In the genomic region with DNA sequence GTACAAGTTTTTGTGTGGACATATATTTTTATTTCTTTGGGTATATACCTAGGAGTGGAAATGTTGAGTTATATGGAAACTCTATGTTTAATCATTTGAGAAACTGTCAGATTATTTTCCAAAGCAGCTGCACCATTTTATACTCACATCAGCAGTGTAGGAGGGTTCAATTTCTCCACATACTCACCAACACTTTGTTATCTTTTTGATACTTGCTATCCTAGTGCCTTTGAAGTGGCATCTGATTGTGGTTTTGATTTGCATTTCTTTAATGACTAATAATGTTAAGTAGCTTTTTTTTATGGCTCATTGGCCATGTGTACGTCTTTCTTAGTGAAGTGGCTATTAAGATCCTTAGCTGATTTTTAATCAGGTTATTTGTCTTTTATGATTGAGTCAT, we compare ENCODE assay signal across 21 cellular contexts.
A peak's percentile ranks its signal among the peaks of the same experiment; 100 is the strongest.
DNase-seq lines count a peak whose midpoint lies in the region; ATAC-seq and TF ChIP-seq lines count a peak whose summit lies in the region.
"Had no signal": no experiment of that assay in that cellular context is flagged by ENCODE, and none has a peak within 500 bp of the region (broad histone marks: within the 10 kb centered on the region; RNA-seq: fewer than 3 reads in every experiment).

No MANE protein-coding gene starts in this region.

- no peak for TF ChIP-seq POLR2A in lower leg skin (IDR thresholded peaks at IDR 0.05)

- H3K4me1 Mint-ChIP-seq in activated naive CD8-positive, alpha-beta T cell treated with anti-CD3 and anti-CD28 coated beads, Interleukin-2, amount 50 U/mL, for 24 hours = peaks cover 4% of the 10 kb centered on the region
- H3K4me1 Mint-ChIP-seq in activated naive CD8-positive, alpha-beta T cell treated with anti-CD3 and anti-CD28 coated beads for 36 hours = peaks cover 6% of the 10 kb centered on the region
- H3K4me1 Mint-ChIP-seq in stimulated activated naive B cell treated with anti-CD40 and anti-IgM and Interleukin-4, amounts not matched to agents 10 μg/mL and 1 μg/mL and 100 μg/mL, for 72 hours = no peaks in the 10 kb centered on the region
- H3K4me1 Mint-ChIP-seq: CD8-positive, alpha-beta memory T cell had no signal

- no peak overlapping the region for H3K27ac Mint-ChIP-seq in activated naive CD8-positive, alpha-beta T cell treated with anti-CD3 and anti-CD28 coated beads, Interleukin-2, amount 50 U/mL, for 24 hours
- H3K27ac Mint-ChIP-seq in activated naive CD8-positive, alpha-beta T cell treated with anti-CD3 and anti-CD28 coated beads for 36 hours = no peak overlapping the region
- no peak overlapping the region for H3K27ac Mint-ChIP-seq in stimulated activated naive B cell treated with anti-CD40 and anti-IgM and Interleukin-4, amounts not matched to agents 10 μg/mL and 1 μg/mL and 100 μg/mL, for 72 hours
- H3K27ac Mint-ChIP-seq: CD8-positive, alpha-beta memory T cell had no signal

- no peak for TF ChIP-seq CTCF in lower leg skin (IDR thresholded peaks at IDR 0.05)

- peak; percentile 61 for ATAC-seq in activated naive CD8-positive, alpha-beta T cell treated with anti-CD3 and anti-CD28 coated beads, Interleukin-2, amount 50 U/mL, for 24 hours
- peak; percentile 52 to 56 for ATAC-seq in stimulated activated naive B cell treated with anti-CD40 and anti-IgM and Interleukin-4, amounts not matched to agents 10 μg/mL and 1 μg/mL and 100 μg/mL, for 72 hours (replicated peaks)
- ATAC-seq: HCT116, Right ventricle myocardium inferior had no signal

- no peaks in the 10 kb centered on the region for H3K9me3 Mint-ChIP-seq in activated naive CD8-positive, alpha-beta T cell treated with anti-CD3 and anti-CD28 coated beads, Interleukin-2, amount 50 U/mL, for 24 hours
- H3K9me3 Mint-ChIP-seq in activated naive CD8-positive, alpha-beta T cell treated with anti-CD3 and anti-CD28 coated beads for 36 hours = no peaks in the 10 kb centered on the region
- H3K9me3 Mint-ChIP-seq in stimulated activated naive B cell treated with anti-CD40 and anti-IgM and Interleukin-4, amounts not matched to agents 10 μg/mL and 1 μg/mL and 100 μg/mL, for 72 hours = no peaks in the 10 kb centered on the region

- 30 to 56% methylated on average over 1 of the region's 1 CpG for WGBS in lower leg skin, 2 donors

- H3K4me3 Mint-ChIP-seq in activated naive CD8-positive, alpha-beta T cell treated with anti-CD3 and anti-CD28 coated beads, Interleukin-2, amount 50 U/mL, for 24 hours = no peak overlapping the region
- H3K4me3 Mint-ChIP-seq in activated naive CD8-positive, alpha-beta T cell treated with anti-CD3 and anti-CD28 coated beads for 36 hours = no peak overlapping the region
- no peak overlapping the region for H3K4me3 Mint-ChIP-seq in stimulated activated naive B cell treated with anti-CD40 and anti-IgM and Interleukin-4, amounts not matched to agents 10 μg/mL and 1 μg/mL and 100 μg/mL, for 72 hours
- H3K4me3 Mint-ChIP-seq: CD8-positive, alpha-beta memory T cell had no signal

- no peak overlapping the region for H3K4me3 ChIP-seq in lower leg skin (ENCODE audit: low read depth, poor library complexity, severe bottlenecking)
- H3K4me3 ChIP-seq: SJSA1 had no signal

- DNase-seq in NCI-H1105 treated with DMSO at 0.1 percent for 48 hours (lab: John Stamatoyannopoulos, UW) (peak; percentile 16), NCI-H1105 (lab: John Stamatoyannopoulos, UW) (no peak), SW480 (ENCODE audit: low spot score) (peak; percentile 70), NCI-H187 treated with DMSO at 0.1 percent for 48 hours (lab: John Stamatoyannopoulos, UW) (no peak), lower leg skin (ENCODE audit: low spot score in 2 of 2) (no peak)
- DNase-seq in activated naive CD8-positive, alpha-beta T cell treated with anti-CD3 and anti-CD28 coated beads, Interleukin-2, amount 50 U/mL, for 24 hours = no peak
- no peak for DNase-seq in activated naive CD8-positive, alpha-beta T cell treated with anti-CD3 and anti-CD28 coated beads for 36 hours
- no peak for DNase-seq in stimulated activated naive B cell treated with anti-CD40 and anti-IgM and Interleukin-4, amounts not matched to agents 10 μg/mL and 1 μg/mL and 100 μg/mL, for 72 hours
- DNase-seq: 8988T; AML-193; C1 segment of cervical spinal cord; Calu3; CD8-positive, alpha-beta memory T cell; KG1; NCI-H1436 treated with DMSO at 0.1 percent for 48 hours; NCI-H2029 treated with DMSO at 0.1 percent for 48 hours; NCI-H2171 treated with DMSO at 0.1 percent for 48 hours; NCI-H526 had no signal

- no peaks in the 10 kb centered on the region for H3K36me3 Mint-ChIP-seq in activated naive CD8-positive, alpha-beta T cell treated with anti-CD3 and anti-CD28 coated beads, Interleukin-2, amount 50 U/mL, for 24 hours (ENCODE audit: low read depth)
- no peaks in the 10 kb centered on the region for H3K36me3 Mint-ChIP-seq in activated naive CD8-positive, alpha-beta T cell treated with anti-CD3 and anti-CD28 coated beads for 36 hours
- H3K36me3 Mint-ChIP-seq in stimulated activated naive B cell treated with anti-CD40 and anti-IgM and Interleukin-4, amounts not matched to agents 10 μg/mL and 1 μg/mL and 100 μg/mL, for 72 hours = no peaks in the 10 kb centered on the region
- H3K36me3 Mint-ChIP-seq: CD8-positive, alpha-beta memory T cell had no signal

- intact Hi-C loops in lower leg skin (cut with DNase I; ENCODE audit: low total_unique reads) = no loop called here

- no peaks in the 10 kb centered on the region for H3K27me3 Mint-ChIP-seq in activated naive CD8-positive, alpha-beta T cell treated with anti-CD3 and anti-CD28 coated beads, Interleukin-2, amount 50 U/mL, for 24 hours
- peaks cover 7% of the 10 kb centered on the region for H3K27me3 Mint-ChIP-seq in activated naive CD8-positive, alpha-beta T cell treated with anti-CD3 and anti-CD28 coated beads for 36 hours
- H3K27me3 Mint-ChIP-seq in stimulated activated naive B cell treated with anti-CD40 and anti-IgM and Interleukin-4, amounts not matched to agents 10 μg/mL and 1 μg/mL and 100 μg/mL, for 72 hours = no peaks in the 10 kb centered on the region
- H3K27me3 Mint-ChIP-seq: CD8-positive, alpha-beta memory T cell had no signal

Comparison
In these comparisons a context has a peak if more than half of its experiments do, and no peak if none do; other contexts are left out.
1. DNase-seq: peak in NCI-H1105 treated with DMSO at 0.1 percent for 48 hours (single experiment) and SW480 (single experiment); none in NCI-H1105 (single experiment), activated naive CD8-positive, alpha-beta T cell treated with anti-CD3 and anti-CD28 coated beads, Interleukin-2, amount 50 U/mL, for 24 hours (single experiment), activated naive CD8-positive, alpha-beta T cell treated with anti-CD3 and anti-CD28 coated beads for 36 hours (single experiment), stimulated activated naive B cell treated with anti-CD40 and anti-IgM and Interleukin-4, amounts not matched to agents 10 μg/mL and 1 μg/mL and 100 μg/mL, for 72 hours (single experiment), NCI-H187 treated with DMSO at 0.1 percent for 48 hours (single experiment) and lower leg skin (0 of 2).